13 cellular contexts compared by ENCODE assay signal in the genomic region with DNA sequence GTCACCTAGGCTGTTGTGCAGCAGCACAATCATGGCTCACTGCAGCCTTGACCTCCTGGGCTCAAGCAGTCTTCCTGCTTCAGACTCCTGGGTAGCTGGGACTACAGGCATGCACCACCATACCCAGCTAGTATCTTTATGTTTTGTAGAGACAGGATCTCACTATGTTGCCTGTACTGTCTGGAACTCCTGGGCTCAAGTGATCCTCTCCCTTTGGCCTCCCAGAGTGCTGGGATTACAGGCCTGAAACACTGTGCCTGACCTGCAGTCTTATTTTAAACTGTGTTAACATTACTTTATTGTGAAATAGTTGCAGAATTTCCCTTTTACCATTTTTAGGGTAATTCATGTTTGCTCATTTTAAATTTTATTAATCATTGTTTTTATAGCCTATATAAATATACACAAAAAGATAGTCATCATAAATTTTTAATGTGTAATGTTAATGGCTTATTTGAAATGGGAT. TPM values are rescaled to one million over a fixed set of nuclear protein-coding genes. Genes with fewer than 3 reads are reported as not detected.
DNase-seq lines count a peak whose midpoint lies in the region; ATAC-seq, FAIRE-seq and TF ChIP-seq lines count a peak whose summit lies in the region.
"Had no signal": no experiment of that assay in that cellular context is flagged by ENCODE, and none has a peak within 500 bp of the region (broad histone marks: within the 10 kb centered on the region; RNA-seq: fewer than 3 reads in every experiment).

No MANE protein-coding gene starts in this region.

- H3K4me1 ChIP-seq in left lung (peaks cover 24 to 54% of the 10 kb centered on the region in 2 donors), BE2C (peaks cover 40% of the 10 kb centered on the region), tibial nerve (peaks cover 0 to 28% (median 16%) of the 10 kb centered on the region in 4 donors)

- H3K4me3 ChIP-seq in left lung (no peak overlapping the region), BE2C (ENCODE audit: low read depth, low read length) (no peak overlapping the region), tibial nerve (no peak overlapping the region)
- H3K4me3 ChIP-seq: GM23248, SK-N-MC had no signal

- H3K36me3 ChIP-seq in left lung (no peaks in the 10 kb centered on the region), BE2C (no peaks in the 10 kb centered on the region; the same call in 1 of the 2 replicates), tibial nerve (no peaks in the 10 kb centered on the region)

- DNase-seq in Caki2 (ENCODE audit: low read depth) (peak; percentile 32), left lung (no peak), SHP77 (lab: John Stamatoyannopoulos, UW) (no peak), BE2C (no peak), tibial nerve (ENCODE audit: low spot score in 2 of 2) (no peak)
- DNase-seq: effector CD4-positive, alpha-beta T cell; GM23248; NCI-H1694 treated with DMSO at 0.1 percent for 48 hours; stimulated activated CD4-positive, alpha-beta T cell treated with anti-CD3 and anti-CD28 coated beads, Interleukin-15, amount 100 ng/mL, for 24 hours had no signal

- peak; percentile 69 for FAIRE-seq in A204.1 (lab: Jason Lieb, UNC)

- ATAC-seq in left lung: peak; percentile 41
- no peak for ATAC-seq in HG02642 (IDR thresholded peaks at IDR 0.05; ENCODE audit: poor library complexity, unreplicated experiment)

- in situ Hi-C loops in Caki2 (cut with HindIII; ENCODE audit: low pct_unique_long_range_greater_than_20kb, low sequenced_read_pairs): no loop called here

- no peak for TF ChIP-seq POLR2A in tibial nerve (IDR thresholded peaks at IDR 0.05)

- TF ChIP-seq CTCF in VCaP (conservative IDR thresholded peaks at IDR 0.05) (no peak), left lung (IDR thresholded peaks at IDR 0.05) (no peak), BE2C (IDR thresholded peaks at IDR 0.05; ENCODE audit: low read depth, low read length) (no peak), tibial nerve (IDR thresholded peaks at IDR 0.05) (no peak)

- intact Hi-C loops in left lung (cut with DNase I): no loop called here

- peak overlapping the region; percentile 8; the same call in 1 of the 2 replicates for H3K27ac ChIP-seq in VCaP
- H3K27ac ChIP-seq in left lung: peak overlapping the region; percentile 37 to 41
- H3K27ac ChIP-seq in tibial nerve: no peak overlapping the region
- H3K27ac ChIP-seq: GM23248, SK-N-MC had no signal

- H3K9me3 ChIP-seq in left lung (no peaks in the 10 kb centered on the region), BE2C (no peaks in the 10 kb centered on the region), tibial nerve (no peaks in the 10 kb centered on the region)

- no peaks in the 10 kb centered on the region for H3K27me3 ChIP-seq in left lung
- no peaks in the 10 kb centered on the region for H3K27me3 ChIP-seq in BE2C
- no peaks in the 10 kb centered on the region for H3K27me3 ChIP-seq in tibial nerve

- TF ChIP-seq EP300 in tibial nerve (IDR thresholded peaks at IDR 0.05): no peak

RNA-seq across cellular contexts. Expression of gene EML4, which starts 24.6 kb away (rescaled TPM):
- total RNA-seq in Caki2 (2014; rRNA removed; shearing (Covaris generic); ENCODE audit: low replicate concordance): 48.7 and 55.0 TPM in 2 replicates
- total RNA-seq in left lung (10 to 100 TPM; 77.5 to 79.3 TPM), tibial nerve (10 to 100 TPM; 20.8 to 29.8 (median 25.3) TPM)
- 128 TPM for polyA plus RNA-seq in BE2C (2012; ENCODE audit: insufficient read depth, insufficient read length, low read depth)

Comparison
In these comparisons a context has a peak if more than half of its experiments do, and no peak if none do; other contexts are left out.
1. H3K27ac ChIP-seq: peak in VCaP (single experiment) and left lung (2 of 2); none in tibial nerve (0 of 4).